Comparison of ENCODE assay signal across 1 cellular context in genomic region chr5:143090044-143090443, GRCh38.
TF ChIP-seq lines count a peak whose summit lies in the region.

No MANE protein-coding gene starts in this region.

TF ChIP-seq in WTC11, 78 proteins besides CTCF, POLR2A, EP300 and RAD21 (continued from another document):
- 0 out of 2 replicates have a peak, but pooled peaks have one; percentile 36 for TF ChIP-seq ZNF532 (CRISPR knock-in tag; IDR thresholded peaks at IDR 0.05; ENCODE audit: borderline replicate concordance)
